18 cellular contexts compared by ENCODE assay signal in genomic region chr13:64633948-64634347, GRCh38.
A peak's percentile ranks its signal among the peaks of the same experiment; 100 is the strongest.
DNase-seq lines count a peak whose midpoint lies in the region; ATAC-seq and TF ChIP-seq lines count a peak whose summit lies in the region.
"Had no signal": no experiment of that assay in that cellular context is flagged by ENCODE, and none has a peak within 500 bp of the region (broad histone marks: within the 10 kb centered on the region; RNA-seq: fewer than 3 reads in every experiment).

No MANE protein-coding gene starts in this region.

- no peaks in the 10 kb centered on the region for H3K4me1 Mint-ChIP-seq in activated CD4-positive, alpha-beta memory T cell treated with anti-CD3 and anti-CD28 coated beads for 36 hours (ENCODE audit: low read depth)
- H3K4me1 Mint-ChIP-seq: CD8-positive, alpha-beta memory T cell; H9 had no signal

- no peak overlapping the region for H3K27ac Mint-ChIP-seq in activated CD4-positive, alpha-beta memory T cell treated with anti-CD3 and anti-CD28 coated beads for 36 hours
- H3K27ac Mint-ChIP-seq: CD8-positive, alpha-beta memory T cell; H9 had no signal

- CTCF ChIA-PET in HEK293T (lab: Yijun Ruan, JAX) = interaction anchor here (0.8 kb wide), 1 partner anchor 9 kb away, joined by 4 read pairs; no protein-coding TSS in a partner anchor
- CTCF ChIA-PET in activated CD4-positive, alpha-beta memory T cell treated with anti-CD3 and anti-CD28 coated beads for 36 hours (lab: Charles Lee) = no interaction called here

- H3K4me3 ChIP-seq in epithelial cell of esophagus (ENCODE audit: low read length) = no peak overlapping the region
- H3K4me3 ChIP-seq: BLaER1, K562 had no signal

- POLR2A ChIA-PET in HEK293T (lab: Yijun Ruan, JAX) = no interaction called here
- POLR2A ChIA-PET in activated CD4-positive, alpha-beta memory T cell treated with anti-CD3 and anti-CD28 coated beads for 36 hours (lab: Charles Lee) = no interaction called here

- intact Hi-C loops in activated CD4-positive, alpha-beta memory T cell treated with anti-CD3 and anti-CD28 coated beads for 36 hours (cut with micrococcal nuclease) = no loop called here

- no peaks in the 10 kb centered on the region for H3K27me3 Mint-ChIP-seq in activated CD4-positive, alpha-beta memory T cell treated with anti-CD3 and anti-CD28 coated beads for 36 hours
- H3K27me3 Mint-ChIP-seq: CD8-positive, alpha-beta memory T cell had no signal

- no peak overlapping the region for H3K4me3 Mint-ChIP-seq in activated CD4-positive, alpha-beta memory T cell treated with anti-CD3 and anti-CD28 coated beads for 36 hours
- H3K4me3 Mint-ChIP-seq: CD8-positive, alpha-beta memory T cell; H9 had no signal

- DNase-seq in EH (ENCODE audit: low read depth) (peak; percentile 6), HEK293T (ENCODE audit: extremely low spot score) (peak; percentile 25), RKO (ENCODE audit: low spot score) (peak; percentile 15), epithelial cell of esophagus (ENCODE audit: low read depth) (peak; percentile 66), NOMO-1 (lab: John Stamatoyannopoulos, UW; ENCODE audit: unreplicated experiment in 2 of 2) (no peak)
- DNase-seq in activated CD4-positive, alpha-beta memory T cell treated with anti-CD3 and anti-CD28 coated beads for 36 hours = no peak
- DNase-seq: CD8-positive, alpha-beta memory T cell; H9; NCI-H1092 treated with DMSO at 0.1 percent for 48 hours; NCI-H187; NCI-H2171; NCI-H510A; SIG-M5; SW 1271 had no signal

- TF ChIP-seq CTCF in epithelial cell of esophagus (IDR thresholded peaks at IDR 0.05; ENCODE audit: insufficient read depth, low read depth, low read length, missing control alignments) = no peak

- H3K36me3 Mint-ChIP-seq in activated CD4-positive, alpha-beta memory T cell treated with anti-CD3 and anti-CD28 coated beads for 36 hours = no peaks in the 10 kb centered on the region
- H3K36me3 Mint-ChIP-seq: CD8-positive, alpha-beta memory T cell had no signal

- ATAC-seq in HG02571 (IDR thresholded peaks at IDR 0.05; ENCODE audit: unreplicated experiment) = no peak
- ATAC-seq: K562, Panc1 had no signal

- peaks cover 14% of the 10 kb centered on the region for H3K9me3 Mint-ChIP-seq in activated CD4-positive, alpha-beta memory T cell treated with anti-CD3 and anti-CD28 coated beads for 36 hours
- H3K9me3 Mint-ChIP-seq: H9 had no signal

TF ChIP-seq in HEK293T, 16 proteins besides CTCF, POLR2A, EP300 and RAD21:
- no peak for TF ChIP-seq LEF1 (IDR thresholded peaks at IDR 0.05; ENCODE audit: borderline replicate concordance)
- TF ChIP-seq ARNT (IDR thresholded peaks at IDR 0.05) = no peak
- TF ChIP-seq CTBP1 (IDR thresholded peaks at IDR 0.05; ENCODE audit: borderline replicate concordance) = no peak
- no peak for TF ChIP-seq SP1 (IDR thresholded peaks at IDR 0.05)
- TF ChIP-seq NFRKB (IDR thresholded peaks at IDR 0.05) = no peak
- TF ChIP-seq HDGF (IDR thresholded peaks at IDR 0.05; ENCODE audit: borderline replicate concordance) = no peak
- no peak for TF ChIP-seq FOXK2 (IDR thresholded peaks at IDR 0.05)
- TF ChIP-seq ELF4 (IDR thresholded peaks at IDR 0.05) = no peak
- no peak for TF ChIP-seq BHLHE40 (IDR thresholded peaks at IDR 0.05; ENCODE audit: borderline replicate concordance)
- no peak for TF ChIP-seq PKNOX1 (IDR thresholded peaks at IDR 0.05)
- no peak for TF ChIP-seq FOXM1 (IDR thresholded peaks at IDR 0.05; ENCODE audit: borderline replicate concordance)
- no peak for TF ChIP-seq TARDBP (IDR thresholded peaks at IDR 0.05)
- TF ChIP-seq FOXA1 (IDR thresholded peaks at IDR 0.05) = no peak
- no peak for TF ChIP-seq L3MBTL2 (conservative IDR thresholded peaks at IDR 0.05)
- no peak for TF ChIP-seq ZNF384 (IDR thresholded peaks at IDR 0.05)
- TF ChIP-seq SUZ12 (IDR thresholded peaks at IDR 0.05) = no peak

Comparison
In these comparisons a context has a peak if more than half of its experiments do, and no peak if none do; other contexts are left out.
1. DNase-seq: peak in EH (single experiment), HEK293T (single experiment), RKO (single experiment) and epithelial cell of esophagus (single experiment); none in activated CD4-positive, alpha-beta memory T cell treated with anti-CD3 and anti-CD28 coated beads for 36 hours (single experiment) and NOMO-1 (0 of 2).